Comparison of ENCODE assay signal across 8 cellular contexts in the genomic region with DNA sequence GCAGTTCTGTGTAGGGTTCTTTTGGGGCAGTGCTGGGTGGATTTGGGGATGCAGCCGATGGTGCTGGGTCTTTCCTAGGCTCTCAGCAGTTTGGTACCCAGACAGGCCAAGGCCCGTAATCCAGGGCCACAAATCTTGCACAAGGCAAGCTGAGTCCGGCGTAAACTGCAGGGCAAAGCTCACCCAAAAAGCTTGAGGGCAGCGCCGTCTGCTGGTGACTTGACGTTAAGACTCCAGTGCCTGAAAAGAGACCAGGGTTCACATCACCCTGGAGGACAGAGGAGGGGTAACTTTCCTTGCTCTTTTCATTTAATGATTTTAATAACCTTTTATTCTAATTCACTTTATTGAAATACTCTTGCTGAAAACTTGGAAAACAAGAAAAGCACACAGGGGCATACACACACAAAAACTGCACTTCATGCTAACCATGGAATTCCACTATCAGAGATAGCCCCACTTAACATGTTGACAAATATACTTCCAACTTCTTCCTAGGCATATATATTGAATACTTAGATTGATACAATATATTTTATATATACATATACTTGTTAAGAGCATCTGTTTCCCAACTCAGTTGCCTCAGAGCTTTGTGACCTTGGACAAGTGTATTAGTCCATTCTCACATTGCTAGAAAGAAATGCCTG. TPM values are rescaled to one million over a fixed set of nuclear protein-coding genes. Genes with fewer than 3 reads are reported as not detected.
DNase-seq lines count a peak whose midpoint lies in the region; ATAC-seq and TF ChIP-seq lines count a peak whose summit lies in the region.

No MANE protein-coding gene starts in this region.

- in situ Hi-C loops in mammary epithelial cell (cut with MboI; ENCODE audit: low sequenced_read_pairs in 2 of 2): loop anchor here (25.0 kb wide), 2 partner anchors 573 to 673 kb away; partner anchors contain the start of gene ZAP70 (in 1 of the 2)

- peak; percentile 97 for TF ChIP-seq RAD21 in HCT116 (IDR thresholded peaks at IDR 0.05; ENCODE audit: low read depth)

- WGBS in mammary epithelial cell (ENCODE audit: low coverage, missing lambda C conversion rate): 6% methylated on average over 7 of the region's 7 CpGs

- BruUV-seq in HCT116 (replicated peaks; lab: Mats Ljungman, UMichigan) (no TSS peak), mammary epithelial cell (replicated peaks; lab: Mats Ljungman, UMichigan) (no TSS peak)

- peaks cover 12 to 43% of the 10 kb centered on the region in 2 donors for H3K27me3 Mint-ChIP-seq in CD8-positive, alpha-beta memory T cell

- peak; percentile 99 for ATAC-seq in HCT116
- no peak for ATAC-seq in GM18870 (IDR thresholded peaks at IDR 0.05; ENCODE audit: unreplicated experiment)

- no peaks in the 10 kb centered on the region for H3K4me1 ChIP-seq in CD8-positive, alpha-beta memory T cell (ENCODE audit: insufficient read depth, low read length)
- H3K4me1 ChIP-seq in HCT116 (ENCODE audit: control insufficient read depth in 1 of 2, insufficient read depth in 2 of 2, low read length in 2 of 2): 0 out of 4 replicates have a peak, but pooled peaks cover 0 to 2% of the 10 kb centered on the region in 2 experiments
- no peaks in the 10 kb centered on the region for H3K4me1 ChIP-seq in mammary epithelial cell (ENCODE audit: insufficient read depth, low read length)

- intact Hi-C loops in HCT116 (cut with micrococcal nuclease) (loop anchor here (1.0 to 10.0 kb wide), 6 partner anchors 579 to 793 kb away; no protein-coding TSS in a partner anchor), mammary epithelial cell (cut with micrococcal nuclease) (loop anchor here (1.0 to 10.0 kb wide), 6 partner anchors 90 to 685 kb away; partner anchors contain the start of genes TMEM131 and VWA3B)

- TF ChIP-seq CTCF in HCT116 (IDR thresholded peaks at IDR 0.05 in 2 of 3, conservative IDR thresholded peaks at IDR 0.05 in 1 of 3; ENCODE audit: borderline replicate concordance in 1 of 3, insufficient read depth in 1 of 3, low read depth in 2 of 3, low read length in 2 of 3) (peak; percentile 95 to 99 (median 95)), WERI-Rb-1 (IDR thresholded peaks at IDR 0.05; ENCODE audit: low read depth, low read length) (peak; percentile 99), mammary epithelial cell (conservative IDR thresholded peaks at IDR 0.05 in 1 of 2, IDR thresholded peaks at IDR 0.05 in 1 of 2; ENCODE audit: extremely low read depth in 1 of 2, insufficient read depth in 1 of 2, low read depth in 1 of 2, low read length in 2 of 2) (peak; percentile 100)

- no peak overlapping the region for H3K4me3 ChIP-seq in CD8-positive, alpha-beta memory T cell (ENCODE audit: low read length)
- no peak overlapping the region for H3K4me3 ChIP-seq in HCT116 (replicated peaks in 1 of 2; ENCODE audit: low read depth in 1 of 2, low read length in 2 of 2)
- no peak overlapping the region for H3K4me3 ChIP-seq in WERI-Rb-1 (ENCODE audit: low read depth, low read length)
- no peak overlapping the region for H3K4me3 ChIP-seq in mammary epithelial cell (replicated peaks in 1 of 3; ENCODE audit: insufficient read depth in 1 of 3, low read depth in 2 of 3, low read length in 3 of 3)

- DNase-seq in CD8-positive, alpha-beta memory T cell: peak; percentile 32 to 77 (median 50)
- peak; percentile 60 for DNase-seq in HCT116 (ENCODE audit: low read depth, low spot score)
- DNase-seq in NCI-H2196 (lab: John Stamatoyannopoulos, UW; ENCODE audit: unreplicated experiment): peak; percentile 87
- peak; percentile 83 for DNase-seq in WERI-Rb-1
- DNase-seq in mammary epithelial cell: peak; percentile 64
- DNase-seq in inferior parietal cortex (ENCODE audit: extremely low spot score): peak; percentile 93
- peak; percentile 32 to 57 for DNase-seq in stimulated activated CD4-positive, alpha-beta T cell treated with anti-CD3 and anti-CD28 coated beads, Interleukin-15, amount 100 ng/mL, for 1 hour (ENCODE audit: low read depth in 1 of 2, low spot score in 1 of 2)

- H4K20me1 ChIP-seq in HCT116 (ENCODE audit: insufficient read depth) (no peaks in the 10 kb centered on the region), mammary epithelial cell (ENCODE audit: insufficient read depth, low read length) (no peaks in the 10 kb centered on the region)

- no peaks in the 10 kb centered on the region for H3K9me3 ChIP-seq in CD8-positive, alpha-beta memory T cell (ENCODE audit: low read length)
- H3K9me3 ChIP-seq in HCT116 (ENCODE audit: control insufficient read depth in 1 of 2, insufficient read depth in 1 of 2, low read depth in 1 of 2, low read length in 2 of 2) (no peaks in the 10 kb centered on the region), WERI-Rb-1 (ENCODE audit: severe bottlenecking) (no peaks in the 10 kb centered on the region), mammary epithelial cell (replicated peaks; ENCODE audit: insufficient read depth, low read length) (no peaks in the 10 kb centered on the region)

- H3K36me3 ChIP-seq in CD8-positive, alpha-beta memory T cell (ENCODE audit: insufficient read depth, low read length): no peaks in the 10 kb centered on the region
- H3K36me3 ChIP-seq in HCT116 (ENCODE audit: control insufficient read depth in 1 of 2, insufficient read depth in 2 of 2, low read length in 2 of 2) (no peaks in the 10 kb centered on the region), WERI-Rb-1 (peaks cover 2% of the 10 kb centered on the region), mammary epithelial cell (ENCODE audit: insufficient read depth, low read length) (no peaks in the 10 kb centered on the region)

- no peaks in the 10 kb centered on the region for H3K9me3 Mint-ChIP-seq in CD8-positive, alpha-beta memory T cell

- H3K79me2 ChIP-seq in HCT116 (ENCODE audit: insufficient read depth, low read length) (no peaks in the 10 kb centered on the region), mammary epithelial cell (ENCODE audit: insufficient read depth, low read length) (no peaks in the 10 kb centered on the region)

- no peak overlapping the region for H3K27ac Mint-ChIP-seq in CD8-positive, alpha-beta memory T cell

- dilution Hi-C loops in mammary epithelial cell (cut with HindIII; ENCODE audit: low sequenced_read_pairs): no loop called here

- RAD21 ChIA-PET in HCT116 (lab: Charles Lee; ENCODE audit: low non-redundant PET in 1 of 2, low total read pairs in 2 of 2, uncharacterized antibody in 2 of 2, unreplicated experiment in 2 of 2): interaction anchor here (0.6 to 2.2 kb wide), 6 partner anchors 171 to 685 kb away, joined by 3 to 9 read pairs (median 4); no protein-coding TSS in a partner anchor

- peak overlapping the region; percentile 90 for H2AFZ ChIP-seq in HCT116 (ENCODE audit: low read depth, low read length, poor library complexity, severe bottlenecking)
- H2AFZ ChIP-seq in mammary epithelial cell (ENCODE audit: low read depth, low read length): no peak overlapping the region

- no peaks in the 10 kb centered on the region for H3K27me3 ChIP-seq in CD8-positive, alpha-beta memory T cell (ENCODE audit: insufficient read depth, low read length, poor library complexity, severe bottlenecking)
- H3K27me3 ChIP-seq in HCT116 (ENCODE audit: insufficient read depth, low read length) (no peaks in the 10 kb centered on the region), WERI-Rb-1 (ENCODE audit: insufficient read depth, low read depth, severe bottlenecking) (no peaks in the 10 kb centered on the region), mammary epithelial cell (ENCODE audit: insufficient read depth, low read length) (peaks cover 9% of the 10 kb centered on the region)

- CTCF ChIA-PET in CD8-positive, alpha-beta memory T cell (lab: Charles Lee): interaction anchor here (0.6 to 2.6 kb wide), 10 partner anchors 9 to 687 kb away, joined by 3 to 13 read pairs (median 3); partner anchors contain the start of gene ZAP70
- CTCF ChIA-PET in HCT116 (lab: Charles Lee): interaction anchor here (0.9 to 2.5 kb wide), 12 partner anchors 116 to 795 kb away, joined by 3 to 25 read pairs (median 4); partner anchors contain the start of gene ANKRD36B
- CTCF ChIA-PET in mammary epithelial cell (lab: Charles Lee; ENCODE audit: low non-redundant PET): interaction anchor here (0.6 to 0.7 kb wide), 3 partner anchors 117 to 487 kb away, joined by 3 to 7 read pairs (median 5); no protein-coding TSS in a partner anchor

- H3K4me3 Mint-ChIP-seq in CD8-positive, alpha-beta memory T cell: no peak overlapping the region

- no peaks in the 10 kb centered on the region for H3K36me3 Mint-ChIP-seq in CD8-positive, alpha-beta memory T cell

- peaks cover 0 to 3% (median 0%) of the 10 kb centered on the region in 3 donors for H3K4me1 Mint-ChIP-seq in CD8-positive, alpha-beta memory T cell

- TF ChIP-seq POLR2A in HCT116 (IDR thresholded peaks at IDR 0.05; ENCODE audit: borderline replicate concordance, extremely low read depth, insufficient read depth, insufficient read length): no peak

- H3K4me2 ChIP-seq in HCT116 (ENCODE audit: low read length) (no peak overlapping the region), mammary epithelial cell (ENCODE audit: insufficient read depth, low read depth, low read length) (no peak overlapping the region)

- H3K9me2 ChIP-seq in HCT116 (ENCODE audit: insufficient read depth): no peaks in the 10 kb centered on the region

- POLR2A ChIA-PET in CD8-positive, alpha-beta memory T cell (lab: Charles Lee): no interaction called here
- POLR2A ChIA-PET in HCT116 (lab: Charles Lee): interaction anchor here (0.5 kb wide), 1 partner anchor 329 kb away, joined by 3 read pairs; no protein-coding TSS in a partner anchor

- no peak overlapping the region for H3K9ac ChIP-seq in HCT116 (ENCODE audit: low read length)
- no peak overlapping the region for H3K9ac ChIP-seq in mammary epithelial cell (ENCODE audit: insufficient read depth, low read length)

- H3K27ac ChIP-seq in CD8-positive, alpha-beta memory T cell (ENCODE audit: low read depth, low read length): no peak overlapping the region
- H3K27ac ChIP-seq in HCT116 (ENCODE audit: low read depth, low read length) (no peak overlapping the region), WERI-Rb-1 (no peak overlapping the region), mammary epithelial cell (ENCODE audit: insufficient read depth, low read depth, low read length) (no peak overlapping the region)

TF ChIP-seq in HCT116, 20 proteins besides CTCF, POLR2A, EP300 and RAD21 (continues in another document):
- no peak for TF ChIP-seq CBX3 (IDR thresholded peaks at IDR 0.05; ENCODE audit: low read depth)

RNA-seq across cellular contexts. Expression of gene CNGA3, which starts 38.9 kb away (rescaled TPM):
- not detected for total RNA-seq in CD8-positive, alpha-beta memory T cell
- polyA plus RNA-seq in CD8-positive, alpha-beta memory T cell: not detected
- total RNA-seq in HCT116 (2021; ENCODE audit: unreplicated experiment) (not detected), mammary epithelial cell (not detected)
- not detected in 2 replicates for polyA plus RNA-seq in HCT116 (2012)
- polyA plus RNA-seq in mammary epithelial cell: not detected
- polyA minus RNA-seq in mammary epithelial cell: not detected

RNA-seq across cellular contexts. Expression of gene INPP4A, which starts 59.5 kb away (rescaled TPM):
- 10 to 100 TPM; 41.0 to 46.9 TPM for total RNA-seq in CD8-positive, alpha-beta memory T cell
- 61.4 TPM for polyA plus RNA-seq in CD8-positive, alpha-beta memory T cell
- total RNA-seq in HCT116 (2021; ENCODE audit: unreplicated experiment): 18.5 TPM
- 10.7 and 16.0 TPM in 2 replicates for polyA plus RNA-seq in HCT116 (2012)
- 10 to 100 TPM; 26.3 to 36.5 TPM for total RNA-seq in mammary epithelial cell
- polyA plus RNA-seq in mammary epithelial cell: 10.1 TPM
- 25.8 TPM for polyA minus RNA-seq in mammary epithelial cell
